Comparison of ENCODE assay signal across 8 cellular contexts in genomic region chr2:25315316-25315680, GRCh38. TPM values are rescaled to one million over a fixed set of nuclear protein-coding genes. Genes with fewer than 3 reads are reported as not detected.
A peak's percentile ranks its signal among the peaks of the same experiment; 100 is the strongest.
DNase-seq lines count a peak whose midpoint lies in the region; ATAC-seq and TF ChIP-seq lines count a peak whose summit lies in the region.

No MANE protein-coding gene starts in this region.

- TF ChIP-seq CTCF in mesothelial cell of epicardium (IDR thresholded peaks at IDR 0.05; ENCODE audit: unreplicated experiment), result no peak
- no peak for TF ChIP-seq CTCF in thyroid gland (IDR thresholded peaks at IDR 0.05)
- no peak for TF ChIP-seq CTCF in HFFc6 (IDR thresholded peaks at IDR 0.05)

- no peaks in the 10 kb centered on the region for H3K27me3 ChIP-seq in thyroid gland

- intact Hi-C loops in activated naive CD4-positive, alpha-beta T cell treated with anti-CD3 and anti-CD28 coated beads for 36 hours (cut with micrococcal nuclease), result loop anchor here (2.0 to 10.0 kb wide), 2 partner anchors 64 to 340 kb away; partner anchors contain the start of gene DNAJC27
- intact Hi-C loops in activated T-helper 2 cell treated with anti-CD3 and anti-CD28 coated beads, Interferon-gamma antibody, Interleukin-2, Interleukin-4, amounts not matched to agents 10 μg/mL and 5 μg/mL and 100 μg/mL, durations not matched to agents 14 hours and 24 hours and 36 hours (cut with micrococcal nuclease), result loop anchor here (2.0 kb wide), 4 partner anchors 28 to 244 kb away; no protein-coding TSS in a partner anchor
- intact Hi-C loops in thyroid gland (cut with DNase I), result no loop called here

- no peaks in the 10 kb centered on the region for H3K9me3 Mint-ChIP-seq in activated naive CD4-positive, alpha-beta T cell treated with anti-CD3 and anti-CD28 coated beads for 36 hours
- no peaks in the 10 kb centered on the region for H3K9me3 Mint-ChIP-seq in activated T-helper 2 cell treated with anti-CD3 and anti-CD28 coated beads, Interferon-gamma antibody, Interleukin-2, Interleukin-4, amounts not matched to agents 10 μg/mL and 5 μg/mL and 100 μg/mL, durations not matched to agents 14 hours and 24 hours and 36 hours
- H3K9me3 Mint-ChIP-seq in mesothelial cell of epicardium (no peaks in the 10 kb centered on the region), HFFc6 (no peaks in the 10 kb centered on the region)

- no peak for ATAC-seq in esophagus mucosa

- H3K27me3 Mint-ChIP-seq in activated naive CD4-positive, alpha-beta T cell treated with anti-CD3 and anti-CD28 coated beads for 36 hours (ENCODE audit: low read depth), result no peaks in the 10 kb centered on the region
- no peaks in the 10 kb centered on the region for H3K27me3 Mint-ChIP-seq in activated T-helper 2 cell treated with anti-CD3 and anti-CD28 coated beads, Interferon-gamma antibody, Interleukin-2, Interleukin-4, amounts not matched to agents 10 μg/mL and 5 μg/mL and 100 μg/mL, durations not matched to agents 14 hours and 24 hours and 36 hours (ENCODE audit: low read depth)
- H3K27me3 Mint-ChIP-seq in mesothelial cell of epicardium (ENCODE audit: low read depth) (no peaks in the 10 kb centered on the region), HFFc6 (ENCODE audit: insufficient read depth) (no peaks in the 10 kb centered on the region; the same call in none of the 2 replicates)

- H3K4me1 ChIP-seq in thyroid gland, result peaks cover 51 to 65% of the 10 kb centered on the region in 2 donors

- H3K4me3 ChIP-seq in thyroid gland (replicated peaks in 1 of 3), result no peak overlapping the region

- in situ Hi-C loops in ACHN (cut with HindIII; ENCODE audit: low pct_ligation_motif_present, low pct_unique_long_range_greater_than_20kb, low sequenced_read_pairs), result no loop called here

- DNase-seq in activated naive CD4-positive, alpha-beta T cell treated with anti-CD3 and anti-CD28 coated beads for 36 hours, result no peak
- DNase-seq in activated naive CD4-positive, alpha-beta T cell (lab: John Stamatoyannopoulos, UW), result no peak
- no peak for DNase-seq in activated T-helper 2 cell treated with anti-CD3 and anti-CD28 coated beads, Interferon-gamma antibody, Interleukin-2, Interleukin-4, amounts not matched to agents 10 μg/mL and 5 μg/mL and 100 μg/mL, durations not matched to agents 14 hours and 24 hours and 36 hours (ENCODE audit: low spot score)
- DNase-seq in mesothelial cell of epicardium (ENCODE audit: low spot score in 2 of 2, unreplicated experiment in 2 of 2) (no peak), thyroid gland (no peak), HFFc6 (no peak), ACHN (no peak)

- peak overlapping the region; percentile 73 to 84 (median 81) for H3K27ac ChIP-seq in thyroid gland

- WGBS in thyroid gland, 2 donors, result 60 to 66% methylated on average over 9 to 10 of the region's 11 CpGs

- no peaks in the 10 kb centered on the region for H3K9me3 ChIP-seq in thyroid gland

- TF ChIP-seq POLR2A in thyroid gland (IDR thresholded peaks at IDR 0.05), result no peak

- peak overlapping the region; percentile 9 for H3K4me3 Mint-ChIP-seq in activated naive CD4-positive, alpha-beta T cell treated with anti-CD3 and anti-CD28 coated beads for 36 hours
- H3K4me3 Mint-ChIP-seq in activated T-helper 2 cell treated with anti-CD3 and anti-CD28 coated beads, Interferon-gamma antibody, Interleukin-2, Interleukin-4, amounts not matched to agents 10 μg/mL and 5 μg/mL and 100 μg/mL, durations not matched to agents 14 hours and 24 hours and 36 hours (ENCODE audit: low read depth), result no peak overlapping the region
- H3K4me3 Mint-ChIP-seq in mesothelial cell of epicardium, result no peak overlapping the region
- H3K4me3 Mint-ChIP-seq in HFFc6, result no peak overlapping the region

- peaks cover 64% of the 10 kb centered on the region for H3K4me1 Mint-ChIP-seq in activated naive CD4-positive, alpha-beta T cell treated with anti-CD3 and anti-CD28 coated beads for 36 hours (ENCODE audit: low read depth)
- H3K4me1 Mint-ChIP-seq in activated T-helper 2 cell treated with anti-CD3 and anti-CD28 coated beads, Interferon-gamma antibody, Interleukin-2, Interleukin-4, amounts not matched to agents 10 μg/mL and 5 μg/mL and 100 μg/mL, durations not matched to agents 14 hours and 24 hours and 36 hours (ENCODE audit: low read depth), result peaks cover 59% of the 10 kb centered on the region
- H3K4me1 Mint-ChIP-seq in mesothelial cell of epicardium (peaks cover 30% of the 10 kb centered on the region), HFFc6 (ENCODE audit: low read depth) (no peaks in the 10 kb centered on the region)

- CTCF ChIA-PET in activated naive CD4-positive, alpha-beta T cell treated with anti-CD3 and anti-CD28 coated beads for 36 hours (lab: Charles Lee), result interaction anchor here (0.6 to 3.8 kb wide), 13 partner anchors 8 to 324 kb away, joined by 3 to 17 read pairs (median 6); no protein-coding TSS in a partner anchor

- H3K36me3 ChIP-seq in thyroid gland, result no peaks in the 10 kb centered on the region

- peaks cover 14% of the 10 kb centered on the region for H3K36me3 Mint-ChIP-seq in activated naive CD4-positive, alpha-beta T cell treated with anti-CD3 and anti-CD28 coated beads for 36 hours (ENCODE audit: low read depth)
- peaks cover 60% of the 10 kb centered on the region for H3K36me3 Mint-ChIP-seq in activated T-helper 2 cell treated with anti-CD3 and anti-CD28 coated beads, Interferon-gamma antibody, Interleukin-2, Interleukin-4, amounts not matched to agents 10 μg/mL and 5 μg/mL and 100 μg/mL, durations not matched to agents 14 hours and 24 hours and 36 hours (ENCODE audit: low read depth)
- H3K36me3 Mint-ChIP-seq in mesothelial cell of epicardium, result peaks cover 7% of the 10 kb centered on the region
- no peaks in the 10 kb centered on the region for H3K36me3 Mint-ChIP-seq in HFFc6 (ENCODE audit: low read depth)

- H3K27ac Mint-ChIP-seq in activated naive CD4-positive, alpha-beta T cell treated with anti-CD3 and anti-CD28 coated beads for 36 hours, result peak overlapping the region; percentile 97
- peak overlapping the region; percentile 77 for H3K27ac Mint-ChIP-seq in activated T-helper 2 cell treated with anti-CD3 and anti-CD28 coated beads, Interferon-gamma antibody, Interleukin-2, Interleukin-4, amounts not matched to agents 10 μg/mL and 5 μg/mL and 100 μg/mL, durations not matched to agents 14 hours and 24 hours and 36 hours
- H3K27ac Mint-ChIP-seq in mesothelial cell of epicardium, result peak overlapping the region; percentile 89
- H3K27ac Mint-ChIP-seq in HFFc6, result no peak overlapping the region

RNA-seq across cellular contexts. Expression of gene DNMT3A, which starts 26.4 kb away (rescaled TPM):
- total RNA-seq in activated naive CD4-positive, alpha-beta T cell treated with anti-CD3 and anti-CD28 coated beads for 36 hours, result 10 to 100 TPM; 53.0 to 53.5 TPM
- 86.8 and 91.3 TPM in 2 replicates for total RNA-seq in activated T-helper 2 cell treated with anti-CD3 and anti-CD28 coated beads, Interferon-gamma antibody, Interleukin-2, Interleukin-4, amounts not matched to agents 10 μg/mL and 5 μg/mL and 100 μg/mL, durations not matched to agents 14 hours and 24 hours and 36 hours
- 210 to 219 TPM (median 215 TPM) in 3 replicates for total RNA-seq in mesothelial cell of epicardium
- total RNA-seq in thyroid gland, result 10 to 100 TPM; 17.3 to 40.9 (median 18.8) TPM
- total RNA-seq in esophagus mucosa, result 9.5 TPM
- 1 to 10 TPM; 3.5 to 5.2 (median 4.5) TPM for total RNA-seq in HFFc6 (2021; fragmentation: NEBNext Ultra II Directional; extraction: Animal tissue kit (Norgen Biotek cat#: 25700))
